10 cellular contexts compared by ENCODE assay signal in the genomic region with DNA sequence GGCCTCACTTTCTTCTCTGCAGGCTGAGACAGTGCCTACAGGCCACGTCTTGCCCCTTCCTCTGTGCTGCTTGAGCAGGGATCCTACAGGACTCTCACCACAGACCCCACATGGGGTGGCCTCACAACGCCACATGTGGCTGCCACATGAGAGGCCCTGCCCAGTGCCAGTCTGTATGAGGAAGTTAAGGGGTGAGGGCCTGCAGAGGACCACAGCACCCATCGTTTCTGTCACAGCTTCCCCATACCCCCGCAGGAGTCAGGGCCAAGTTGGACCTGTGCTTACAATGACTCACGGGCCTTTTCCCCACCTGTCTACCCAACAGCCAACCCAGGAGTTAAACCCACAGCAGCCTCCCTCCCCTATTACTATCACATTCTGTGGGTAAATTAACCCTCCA. TPM values are rescaled to one million over a fixed set of nuclear protein-coding genes. Genes with fewer than 3 reads are reported as not detected.
DNase-seq lines count a peak whose midpoint lies in the region; ATAC-seq and TF ChIP-seq lines count a peak whose summit lies in the region.
"Had no signal": no experiment of that assay in that cellular context is flagged by ENCODE, and none has a peak within 500 bp of the region (broad histone marks: within the 10 kb centered on the region; RNA-seq: fewer than 3 reads in every experiment).

No MANE protein-coding gene starts in this region.

- peaks cover 87% of the 10 kb centered on the region for H3K36me3 ChIP-seq in KOPT-K1 (ENCODE audit: insufficient read depth, low read length)

- intact Hi-C loops in CD4-positive, alpha-beta T cell (cut with DNase I, micrococcal nuclease): loop anchor here (5.0 to 10.0 kb wide), 3 partner anchors 44 to 467 kb away; partner anchors contain the start of gene MED1 (in 1 of the 2)
- intact Hi-C loops in activated T-helper 1 cell treated with anti-CD3 and anti-CD28 coated beads, Interleukin-12 subunit alpha, Interleukin-12 subunit beta, Interleukin-2, Interleukin-4 antibody, amounts not matched to agents 30 ng/mL and 10 ng/mL and 1 ng/mL, durations not matched to agents 14 hours and 24 hours and 36 hours (cut with micrococcal nuclease): no loop called here

- ATAC-seq in CD4-positive, alpha-beta T cell (ENCODE audit: poor library complexity): no peak
- ATAC-seq in naive B cell (ENCODE audit: low read depth in 2 of 2) (peak; percentile 20 to 57), GM21390 (IDR thresholded peaks at IDR 0.05; ENCODE audit: unreplicated experiment) (no peak), GM21515 (IDR thresholded peaks at IDR 0.05; ENCODE audit: unreplicated experiment) (no peak)

- no peak for TF ChIP-seq CTCF in CD4-positive, alpha-beta T cell (IDR thresholded peaks at IDR 0.05)

- H3K9me3 ChIP-seq in CD4-positive, alpha-beta T cell (ENCODE audit: control insufficient read depth, low read length): no peaks in the 10 kb centered on the region
- no peaks in the 10 kb centered on the region for H3K9me3 ChIP-seq in KOPT-K1 (ENCODE audit: insufficient read depth, low read length, poor library complexity, severe bottlenecking)

- H3K27me3 ChIP-seq in CD4-positive, alpha-beta T cell (ENCODE audit: control insufficient read depth, insufficient read depth, low read length): no peaks in the 10 kb centered on the region

- H3K27ac ChIP-seq in CD4-positive, alpha-beta T cell (ENCODE audit: low read depth, low read length): no peak overlapping the region
- peak overlapping the region; percentile 99 for H3K27ac ChIP-seq in KOPT-K1 (ENCODE audit: low read depth, low read length, poor library complexity, severe bottlenecking)

- peak overlapping the region; percentile 80 for H3K27ac Mint-ChIP-seq in CD4-positive, alpha-beta T cell
- peak overlapping the region; percentile 91 for H3K27ac Mint-ChIP-seq in activated T-helper 1 cell treated with anti-CD3 and anti-CD28 coated beads, Interleukin-12 subunit alpha, Interleukin-12 subunit beta, Interleukin-2, Interleukin-4 antibody, amounts not matched to agents 30 ng/mL and 10 ng/mL and 1 ng/mL, durations not matched to agents 14 hours and 24 hours and 36 hours
- peak overlapping the region in 5 of 6 donors; percentile 54 to 76 (median 69) for H3K27ac Mint-ChIP-seq in naive B cell

- H3K27me3 Mint-ChIP-seq in CD4-positive, alpha-beta T cell: no peaks in the 10 kb centered on the region
- no peaks in the 10 kb centered on the region for H3K27me3 Mint-ChIP-seq in activated T-helper 1 cell treated with anti-CD3 and anti-CD28 coated beads, Interleukin-12 subunit alpha, Interleukin-12 subunit beta, Interleukin-2, Interleukin-4 antibody, amounts not matched to agents 30 ng/mL and 10 ng/mL and 1 ng/mL, durations not matched to agents 14 hours and 24 hours and 36 hours (ENCODE audit: insufficient read depth)
- H3K27me3 Mint-ChIP-seq in naive B cell: no peaks in the 10 kb centered on the region

- H3K36me3 Mint-ChIP-seq in CD4-positive, alpha-beta T cell (ENCODE audit: low read depth): peaks cover 86% of the 10 kb centered on the region
- H3K36me3 Mint-ChIP-seq in activated T-helper 1 cell treated with anti-CD3 and anti-CD28 coated beads, Interleukin-12 subunit alpha, Interleukin-12 subunit beta, Interleukin-2, Interleukin-4 antibody, amounts not matched to agents 30 ng/mL and 10 ng/mL and 1 ng/mL, durations not matched to agents 14 hours and 24 hours and 36 hours (ENCODE audit: low read depth): peaks cover 51% of the 10 kb centered on the region
- peaks cover 9 to 22% of the 10 kb centered on the region in 2 donors for H3K36me3 Mint-ChIP-seq in naive B cell

- POLR2A ChIA-PET in CD4-positive, alpha-beta T cell (lab: Charles Lee): interaction anchor here (1.0 kb wide), 1 partner anchor 46 kb away, joined by 3 read pairs; no protein-coding TSS in a partner anchor

- H3K4me1 Mint-ChIP-seq in CD4-positive, alpha-beta T cell (ENCODE audit: low read depth): peaks cover 80% of the 10 kb centered on the region
- peaks cover 88% of the 10 kb centered on the region for H3K4me1 Mint-ChIP-seq in activated T-helper 1 cell treated with anti-CD3 and anti-CD28 coated beads, Interleukin-12 subunit alpha, Interleukin-12 subunit beta, Interleukin-2, Interleukin-4 antibody, amounts not matched to agents 30 ng/mL and 10 ng/mL and 1 ng/mL, durations not matched to agents 14 hours and 24 hours and 36 hours (ENCODE audit: low read depth)
- peaks cover 43 to 79% (median 65%) of the 10 kb centered on the region in 3 donors for H3K4me1 Mint-ChIP-seq in naive B cell

- H3K4me3 Mint-ChIP-seq in CD4-positive, alpha-beta T cell: peak overlapping the region; percentile 48
- H3K4me3 Mint-ChIP-seq in activated T-helper 1 cell treated with anti-CD3 and anti-CD28 coated beads, Interleukin-12 subunit alpha, Interleukin-12 subunit beta, Interleukin-2, Interleukin-4 antibody, amounts not matched to agents 30 ng/mL and 10 ng/mL and 1 ng/mL, durations not matched to agents 14 hours and 24 hours and 36 hours: peak overlapping the region; percentile 60
- H3K4me3 Mint-ChIP-seq in naive B cell: peak overlapping the region in 4 of 8 donors; percentile 30 to 79 (median 38)

- H3K9me3 Mint-ChIP-seq in CD4-positive, alpha-beta T cell: no peaks in the 10 kb centered on the region
- H3K9me3 Mint-ChIP-seq in activated T-helper 1 cell treated with anti-CD3 and anti-CD28 coated beads, Interleukin-12 subunit alpha, Interleukin-12 subunit beta, Interleukin-2, Interleukin-4 antibody, amounts not matched to agents 30 ng/mL and 10 ng/mL and 1 ng/mL, durations not matched to agents 14 hours and 24 hours and 36 hours: no peaks in the 10 kb centered on the region
- H3K9me3 Mint-ChIP-seq in naive B cell: no peaks in the 10 kb centered on the region

- CTCF ChIA-PET in CD4-positive, alpha-beta T cell (lab: Charles Lee): no interaction called here

- no peak for DNase-seq in CD4-positive, alpha-beta T cell
- DNase-seq in activated T-helper 1 cell treated with anti-CD3 and anti-CD28 coated beads, Interleukin-12 subunit alpha, Interleukin-12 subunit beta, Interleukin-2, Interleukin-4 antibody, amounts not matched to agents 30 ng/mL and 10 ng/mL and 1 ng/mL, durations not matched to agents 14 hours and 24 hours and 36 hours (ENCODE audit: low spot score): no peak
- DNase-seq in naive B cell: no peak
- no peak for DNase-seq in AML-193 (lab: John Stamatoyannopoulos, UW)
- no peak for DNase-seq in DMS 273 treated with DMSO at 0.1 percent for 48 hours (lab: John Stamatoyannopoulos, UW)
- DNase-seq: activated gamma-delta T cell treated with Interleukin-2 at 50 U/mL for 16 hours had no signal

RNA-seq across cellular contexts. Expression of gene GSDMB, which starts 2.9 kb away (rescaled TPM):
- 10 to 100 TPM; 22.3 to 22.7 TPM for total RNA-seq in CD4-positive, alpha-beta T cell
- total RNA-seq in activated T-helper 1 cell treated with anti-CD3 and anti-CD28 coated beads, Interleukin-12 subunit alpha, Interleukin-12 subunit beta, Interleukin-2, Interleukin-4 antibody, amounts not matched to agents 30 ng/mL and 10 ng/mL and 1 ng/mL, durations not matched to agents 14 hours and 24 hours and 36 hours: 23.8 and 27.4 TPM in 2 replicates
- polyA plus RNA-seq in naive B cell (ENCODE audit: low read depth in 6 of 6): 1 to 10 TPM in 1 of 6 donors, under 1 TPM in 3, not detected in 2; 0.15 to 2.0 (median 0.31) TPM

RNA-seq across cellular contexts. Expression of gene ORMDL3, which starts 6.1 kb away (rescaled TPM):
- 100 to 1,000 TPM; 103 to 105 TPM for total RNA-seq in CD4-positive, alpha-beta T cell
- total RNA-seq in activated T-helper 1 cell treated with anti-CD3 and anti-CD28 coated beads, Interleukin-12 subunit alpha, Interleukin-12 subunit beta, Interleukin-2, Interleukin-4 antibody, amounts not matched to agents 30 ng/mL and 10 ng/mL and 1 ng/mL, durations not matched to agents 14 hours and 24 hours and 36 hours: 70.8 and 77.4 TPM in 2 replicates
- polyA plus RNA-seq in naive B cell (ENCODE audit: low read depth in 6 of 6): 100 to 1,000 TPM in 3 of 6 donors, 10 to 100 TPM in 3; 71.8 to 181 (median 95.9) TPM

RNA-seq across cellular contexts. Expression of gene LRRC3C, which starts 6.2 kb away (rescaled TPM):
- total RNA-seq in CD4-positive, alpha-beta T cell: not detected
- total RNA-seq in activated T-helper 1 cell treated with anti-CD3 and anti-CD28 coated beads, Interleukin-12 subunit alpha, Interleukin-12 subunit beta, Interleukin-2, Interleukin-4 antibody, amounts not matched to agents 30 ng/mL and 10 ng/mL and 1 ng/mL, durations not matched to agents 14 hours and 24 hours and 36 hours: not detected in 2 replicates
- polyA plus RNA-seq in naive B cell (ENCODE audit: low read depth in 6 of 6): not detected
- total RNA-seq: dermis microvascular lymphatic vessel endothelial cell had no signal

RNA-seq across cellular contexts. Expression of gene GSDMA, which starts 41.5 kb away (rescaled TPM):
- under 1 TPM in 1 of 2 experiments, not detected in 1; 0.14 TPM for total RNA-seq in CD4-positive, alpha-beta T cell
- 0.42 and 0.73 TPM in 2 replicates for total RNA-seq in activated T-helper 1 cell treated with anti-CD3 and anti-CD28 coated beads, Interleukin-12 subunit alpha, Interleukin-12 subunit beta, Interleukin-2, Interleukin-4 antibody, amounts not matched to agents 30 ng/mL and 10 ng/mL and 1 ng/mL, durations not matched to agents 14 hours and 24 hours and 36 hours
- polyA plus RNA-seq in naive B cell (ENCODE audit: low read depth in 6 of 6): under 1 TPM in 2 of 6 donors, not detected in 4; 0.19 to 0.21 TPM
- total RNA-seq: dermis microvascular lymphatic vessel endothelial cell had no signal

RNA-seq across cellular contexts. Expression of gene ZPBP2, which starts 53.3 kb away (rescaled TPM):
- not detected for total RNA-seq in CD4-positive, alpha-beta T cell
- total RNA-seq in activated T-helper 1 cell treated with anti-CD3 and anti-CD28 coated beads, Interleukin-12 subunit alpha, Interleukin-12 subunit beta, Interleukin-2, Interleukin-4 antibody, amounts not matched to agents 30 ng/mL and 10 ng/mL and 1 ng/mL, durations not matched to agents 14 hours and 24 hours and 36 hours: 0.37 TPM in 1 of 2 replicates, not detected in the other
- polyA plus RNA-seq in naive B cell (ENCODE audit: low read depth in 6 of 6): under 1 TPM in 5 of 6 donors, not detected in 1; 0.16 to 0.80 (median 0.38) TPM
- total RNA-seq: dermis microvascular lymphatic vessel endothelial cell had no signal

Comparison
In these comparisons a context has a peak if more than half of its experiments do, and no peak if none do; other contexts are left out.
1. ATAC-seq: peak in naive B cell (2 of 2); none in CD4-positive, alpha-beta T cell (single experiment), GM21390 (single experiment) and GM21515 (single experiment).
2. Peak in every context shown above with its lines, with median percentiles within 50 percentile points of each other: H3K27ac Mint-ChIP-seq.